ENCODE assay signal across 26 cellular contexts in the genomic region with DNA sequence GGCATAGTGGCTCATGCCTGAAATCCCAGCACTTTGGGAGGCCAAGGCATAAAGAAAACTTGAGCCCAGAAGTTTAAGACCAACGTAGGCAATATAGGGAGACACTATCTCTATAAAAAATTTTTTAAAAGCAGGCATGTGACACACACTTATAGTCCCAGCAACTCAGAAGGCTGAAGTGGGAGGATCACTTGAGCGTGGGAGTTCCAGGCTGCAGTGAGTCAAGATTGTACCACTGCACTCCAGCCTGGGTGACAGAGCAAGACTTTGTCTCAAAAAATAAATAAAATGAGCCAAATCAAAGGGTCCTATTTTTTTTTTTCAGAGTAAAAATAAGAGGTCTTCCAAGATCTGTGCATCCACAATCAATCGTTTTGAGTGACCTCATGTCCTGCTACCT.
DNase-seq lines count a peak whose midpoint lies in the region; ATAC-seq and TF ChIP-seq lines count a peak whose summit lies in the region.
"Had no signal": no experiment of that assay in that cellular context is flagged by ENCODE, and none has a peak within 500 bp of the region (broad histone marks: within the 10 kb centered on the region; RNA-seq: fewer than 3 reads in every experiment).

No MANE protein-coding gene starts in this region.

- H3K4me3 ChIP-seq in NB4 (ENCODE audit: low read depth, low read length) (no peak overlapping the region), fibroblast of mammary gland (ENCODE audit: control insufficient read depth, low read depth, low read length) (no peak overlapping the region)
- H3K4me3 ChIP-seq: SJSA1 had no signal

- peaks cover 7% of the 10 kb centered on the region for H3K27me3 Mint-ChIP-seq in activated T-cell treated with anti-CD3 and anti-CD28 coated beads, Interleukin-2, amount 50 U/mL, for 72 hours (ENCODE audit: low read depth)

- no peak for ATAC-seq in activated T-cell treated with anti-CD3 and anti-CD28 coated beads, Interleukin-2, amount 50 U/mL, for 72 hours (replicated peaks in 1 of 2)
- no peak for ATAC-seq in HG03039 (IDR thresholded peaks at IDR 0.05; ENCODE audit: unreplicated experiment)

- H3K4me1 Mint-ChIP-seq in activated T-cell treated with anti-CD3 and anti-CD28 coated beads, Interleukin-2, amount 50 U/mL, for 72 hours (ENCODE audit: low read depth), result no peaks in the 10 kb centered on the region
- H3K4me1 Mint-ChIP-seq: CD4-positive, alpha-beta memory T cell had no signal

- DNase-seq in HT1080 (ENCODE audit: low read depth) (peak; percentile 25), NB4 (ENCODE audit: low read depth) (peak; percentile 3), fibroblast of mammary gland (ENCODE audit: low read depth) (peak; percentile 8), occipital lobe (lab: John Stamatoyannopoulos, UW) (peak; percentile 3), DMS79 treated with DMSO at 0.1 percent for 48 hours (lab: John Stamatoyannopoulos, UW) (no peak)
- no peak for DNase-seq in activated T-cell treated with anti-CD3 and anti-CD28 coated beads, Interleukin-2, amount 50 U/mL, for 72 hours
- DNase-seq: C1 segment of cervical spinal cord; CD4-positive, alpha-beta memory T cell; COR-L47; DMS53; EL; GF-D8; H7; Karpas-422; NCI-H1105; NCI-H1436 treated with DMSO at 0.1 percent for 48 hours; NCI-H187 treated with DMSO at 0.1 percent for 48 hours; NCI-H446 treated with DMSO at 0.1 percent for 48 hours; NCI-H526; NCI-H82; NK-92 treated with Interleukin-12 subunit alpha and Interleukin-12 subunit beta, amount 100 ng/mL, for 24 hours; Right ventricle myocardium superior; RPMI8226; T-helper 1 cell had no signal

- no peak overlapping the region for H3K27ac Mint-ChIP-seq in activated T-cell treated with anti-CD3 and anti-CD28 coated beads, Interleukin-2, amount 50 U/mL, for 72 hours
- H3K27ac Mint-ChIP-seq: CD4-positive, alpha-beta memory T cell had no signal

- TF ChIP-seq CTCF in NB4 (IDR thresholded peaks at IDR 0.05; ENCODE audit: low read depth, low read length), result no peak
- TF ChIP-seq CTCF in fibroblast of mammary gland (conservative IDR thresholded peaks at IDR 0.05; ENCODE audit: control insufficient read depth, insufficient read depth, low read depth, low read length), result no peak

- no peaks in the 10 kb centered on the region for H3K36me3 Mint-ChIP-seq in activated T-cell treated with anti-CD3 and anti-CD28 coated beads, Interleukin-2, amount 50 U/mL, for 72 hours (ENCODE audit: insufficient read depth in 2 of 2)
- H3K36me3 Mint-ChIP-seq: CD4-positive, alpha-beta memory T cell had no signal

- no peak for TF ChIP-seq POLR2A in NB4 (IDR thresholded peaks at IDR 0.05; ENCODE audit: extremely low read depth, insufficient read length)

- H3K9me3 Mint-ChIP-seq in activated T-cell treated with anti-CD3 and anti-CD28 coated beads, Interleukin-2, amount 50 U/mL, for 72 hours, result no peaks in the 10 kb centered on the region
- H3K9me3 Mint-ChIP-seq: CD4-positive, alpha-beta memory T cell had no signal

- H3K4me3 Mint-ChIP-seq in activated T-cell treated with anti-CD3 and anti-CD28 coated beads, Interleukin-2, amount 50 U/mL, for 72 hours, result no peak overlapping the region
- H3K4me3 Mint-ChIP-seq: CD4-positive, alpha-beta memory T cell had no signal

Comparison
In these comparisons a context has a peak if more than half of its experiments do, and no peak if none do; other contexts are left out.
1. DNase-seq: peak in HT1080 (single experiment), NB4 (single experiment), fibroblast of mammary gland (single experiment) and occipital lobe (single experiment); none in activated T-cell treated with anti-CD3 and anti-CD28 coated beads, Interleukin-2, amount 50 U/mL, for 72 hours (0 of 2) and DMS79 treated with DMSO at 0.1 percent for 48 hours (single experiment).